1 cellular context compared by ENCODE assay signal in the genomic region with DNA sequence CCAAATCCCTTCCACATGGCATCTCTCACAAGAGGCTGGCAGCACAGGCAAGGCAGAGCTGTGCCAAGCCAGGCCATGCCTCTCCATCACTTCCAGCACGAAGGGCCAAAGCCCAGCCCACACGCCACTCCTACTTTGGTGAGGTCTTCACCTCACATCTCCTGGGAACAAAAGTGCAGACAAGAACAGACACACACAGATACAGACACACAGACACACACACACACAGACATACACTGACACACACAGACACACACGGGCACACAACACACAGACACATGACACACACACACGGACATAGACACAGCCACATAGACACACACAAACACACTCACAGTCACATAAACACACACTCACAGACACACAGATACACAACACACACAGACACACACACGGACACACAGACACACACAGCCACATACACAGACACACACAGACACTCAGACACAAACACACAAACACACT.
TF ChIP-seq lines count a peak whose summit lies in the region.

No MANE protein-coding gene starts in this region.

TF ChIP-seq in GM12878, 131 proteins besides CTCF, POLR2A, EP300 and RAD21:
- TF ChIP-seq HDGF (IDR thresholded peaks at IDR 0.05), result peak; percentile 34; the same call in 1 of the 2 replicates
- no peak for TF ChIP-seq SMC3 (IDR thresholded peaks at IDR 0.05; ENCODE audit: borderline replicate concordance, low read length)
